8 cellular contexts compared by ENCODE assay signal in genomic region chr7:5691536-5692090, GRCh38.
DNase-seq lines count a peak whose midpoint lies in the region; ATAC-seq and TF ChIP-seq lines count a peak whose summit lies in the region.

No MANE protein-coding gene starts in this region.

- 12% methylated on average over 5 of the region's 7 CpGs for WGBS in mesenchymal stem cell
- 94% methylated on average over 7 of the region's 7 CpGs for WGBS in thymus

- peak overlapping the region; percentile 70 for H4K91ac ChIP-seq in mesenchymal stem cell (ENCODE audit: low read length)

- no peaks in the 10 kb centered on the region for H3K9me3 ChIP-seq in mesenchymal stem cell (ENCODE audit: control insufficient read depth, low read length)
- no peaks in the 10 kb centered on the region for H3K9me3 ChIP-seq in thymus (ENCODE audit: control insufficient read depth)

- in situ Hi-C loops in astrocyte of the spinal cord (cut with HindIII; ENCODE audit: low sequenced_read_pairs), result no loop called here

- peaks cover 5 to 13% of the 10 kb centered on the region in 2 donors for H3K36me3 Mint-ChIP-seq in activated T-cell treated with anti-CD3 and anti-CD28 coated beads, Interleukin-2, amount 50 U/mL, for 72 hours (ENCODE audit: insufficient read depth in 2 of 2)

- H2BK15ac ChIP-seq in mesenchymal stem cell (ENCODE audit: low read depth, poor library complexity, severe bottlenecking), result peak overlapping the region; percentile 68

- H3K4me3 ChIP-seq in astrocyte of the spinal cord (ENCODE audit: low read depth, low read length) (no peak overlapping the region), mesenchymal stem cell (ENCODE audit: insufficient read depth in 1 of 2, low read depth in 1 of 2, low read length in 2 of 2) (peak overlapping the region in 1 of 2 experiments; percentile 54), thymus (ENCODE audit: low read length) (no peak overlapping the region)

- peaks cover 100% of the 10 kb centered on the region for H3K4me1 Mint-ChIP-seq in activated T-cell treated with anti-CD3 and anti-CD28 coated beads, Interleukin-2, amount 50 U/mL, for 72 hours (ENCODE audit: low read depth)

- H3K4me1 ChIP-seq in mesenchymal stem cell (ENCODE audit: control insufficient read depth, insufficient read depth, low read depth, low read length), result peaks cover 34% of the 10 kb centered on the region
- H3K4me1 ChIP-seq in thymus (ENCODE audit: control insufficient read depth, insufficient read depth, low read length), result peaks cover 30% of the 10 kb centered on the region

- no peaks in the 10 kb centered on the region for H3K9me3 Mint-ChIP-seq in activated T-cell treated with anti-CD3 and anti-CD28 coated beads, Interleukin-2, amount 50 U/mL, for 72 hours

- TF ChIP-seq CTCF in astrocyte of the spinal cord (IDR thresholded peaks at IDR 0.05; ENCODE audit: low read depth, low read length), result no peak

- H3K9ac ChIP-seq in mesenchymal stem cell (ENCODE audit: low read length), result peak overlapping the region; percentile 86

- no peak overlapping the region for H3K14ac ChIP-seq in mesenchymal stem cell (ENCODE audit: low read length in 2 of 2)

- DNase-seq in activated T-cell treated with anti-CD3 and anti-CD28 coated beads, Interleukin-2, amount 50 U/mL, for 72 hours, result no peak
- DNase-seq in activated T-cell treated with anti-CD3 and anti-CD28 coated beads, Interleukin-2, amount 50 U/mL, for 1 hour, result no peak
- DNase-seq in astrocyte of the spinal cord (ENCODE audit: low read depth, low spot score) (peak; percentile 46), mesenchymal stem cell (peak; percentile 76), NCI-H1048 (lab: John Stamatoyannopoulos, UW) (no peak), NCI-H1930 (lab: John Stamatoyannopoulos, UW) (no peak), NCI-H1436 (lab: John Stamatoyannopoulos, UW) (no peak)

- H2AFZ ChIP-seq in mesenchymal stem cell (ENCODE audit: low read depth, low read length), result no peak overlapping the region

- H2BK12ac ChIP-seq in mesenchymal stem cell (ENCODE audit: low read length in 2 of 2), result peak overlapping the region; percentile 95 to 96

- H3K27ac Mint-ChIP-seq in activated T-cell treated with anti-CD3 and anti-CD28 coated beads, Interleukin-2, amount 50 U/mL, for 72 hours, result no peak overlapping the region

- H3K18ac ChIP-seq in mesenchymal stem cell (ENCODE audit: low read depth in 1 of 2, low read length in 2 of 2), result peak overlapping the region; percentile 38 to 96

- H3K36me3 ChIP-seq in mesenchymal stem cell (ENCODE audit: control insufficient read depth in 1 of 2, insufficient read depth in 2 of 2, low read depth in 1 of 2, low read length in 2 of 2) (peaks cover 0 to 5% of the 10 kb centered on the region in 2 experiments), thymus (ENCODE audit: control insufficient read depth, insufficient read depth) (peaks cover under 1% of the 10 kb centered on the region)

- H3K79me1 ChIP-seq in mesenchymal stem cell (replicated peaks; ENCODE audit: low read length, poor library complexity, severe bottlenecking), result peaks cover 7% of the 10 kb centered on the region

- H3K27me3 Mint-ChIP-seq in activated T-cell treated with anti-CD3 and anti-CD28 coated beads, Interleukin-2, amount 50 U/mL, for 72 hours (ENCODE audit: low read depth), result no peaks in the 10 kb centered on the region

- peak overlapping the region; percentile 90 for H2BK5ac ChIP-seq in mesenchymal stem cell (ENCODE audit: low read depth, low read length, poor library complexity, severe bottlenecking)

- H3K4ac ChIP-seq in mesenchymal stem cell (ENCODE audit: low read depth in 1 of 2, low read length in 2 of 2), result peak overlapping the region; percentile 73 to 86

- H3K27ac ChIP-seq in mesenchymal stem cell (ENCODE audit: low read length, poor library complexity, severe bottlenecking) (peak overlapping the region; percentile 90), thymus (ENCODE audit: low read depth) (peak overlapping the region; percentile 55)

- peak overlapping the region; percentile 83 for H2AK5ac ChIP-seq in mesenchymal stem cell (ENCODE audit: low read length, severe bottlenecking)

- H3K27me3 ChIP-seq in mesenchymal stem cell (ENCODE audit: control insufficient read depth in 1 of 2, insufficient read depth in 1 of 2, low read length in 2 of 2) (no peaks in the 10 kb centered on the region), thymus (ENCODE audit: control insufficient read depth, insufficient read depth) (no peaks in the 10 kb centered on the region)

- H2BK120ac ChIP-seq in mesenchymal stem cell (ENCODE audit: low read depth, low read length), result peak overlapping the region; percentile 86

- peak overlapping the region; percentile 25 for H3K4me2 ChIP-seq in mesenchymal stem cell (ENCODE audit: low read length, poor library complexity, severe bottlenecking)

- ATAC-seq in activated T-cell treated with anti-CD3 and anti-CD28 coated beads, Interleukin-2, amount 50 U/mL, for 72 hours (replicated peaks in 1 of 2), result no peak

- peak overlapping the region; percentile 30 for H4K8ac ChIP-seq in mesenchymal stem cell (ENCODE audit: low read length)

- no peak overlapping the region for H3K23ac ChIP-seq in mesenchymal stem cell (ENCODE audit: low read length in 2 of 2)

- H3K4me3 Mint-ChIP-seq in activated T-cell treated with anti-CD3 and anti-CD28 coated beads, Interleukin-2, amount 50 U/mL, for 72 hours, result peak overlapping the region; percentile 89

Comparison
In these comparisons a context has a peak if more than half of its experiments do, and no peak if none do; other contexts are left out.
1. DNase-seq: peak in astrocyte of the spinal cord (single experiment) and mesenchymal stem cell (single experiment); none in activated T-cell treated with anti-CD3 and anti-CD28 coated beads, Interleukin-2, amount 50 U/mL, for 72 hours (0 of 2), activated T-cell treated with anti-CD3 and anti-CD28 coated beads, Interleukin-2, amount 50 U/mL, for 1 hour (single experiment), NCI-H1048 (single experiment), NCI-H1930 (0 of 2) and NCI-H1436 (single experiment).